Comparison of ENCODE assay signal across 8 cellular contexts in the genomic region with DNA sequence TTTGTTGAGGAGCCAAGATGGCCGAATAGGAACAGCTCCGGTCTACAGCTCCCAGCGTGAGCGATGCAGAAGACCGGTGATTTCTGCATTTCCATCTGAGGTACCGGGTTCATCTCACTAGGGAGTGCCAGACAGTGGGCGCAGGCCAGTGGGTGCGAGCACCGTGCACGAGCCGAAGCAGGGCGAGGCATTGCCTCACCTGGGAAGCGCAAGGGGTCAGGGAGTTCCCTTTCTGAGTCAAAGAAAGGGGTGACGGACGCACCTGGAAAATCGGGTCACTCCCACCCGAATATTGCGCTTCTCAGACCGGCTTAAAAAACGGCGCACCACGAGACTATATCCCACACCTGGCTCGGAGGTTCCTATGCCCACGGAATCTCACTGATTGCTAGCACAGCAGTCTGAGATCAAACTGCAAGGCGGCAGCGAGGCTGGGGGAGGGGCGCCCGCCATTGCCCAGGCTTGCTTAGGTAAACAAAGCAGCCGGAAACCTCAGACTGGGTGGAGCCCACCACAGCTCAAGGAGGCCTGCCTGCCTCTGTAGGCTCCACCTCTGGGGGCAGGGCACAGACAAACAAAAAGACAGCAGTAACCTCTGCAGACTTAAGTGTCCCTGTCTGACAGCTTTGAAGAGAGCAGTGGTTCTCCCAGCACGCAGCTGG.
DNase-seq lines count a peak whose midpoint lies in the region; ATAC-seq and TF ChIP-seq lines count a peak whose summit lies in the region.
"Not testable (repeated sequence)": the region's sequence is repeated elsewhere in the genome, so short reads cannot be mapped to it uniquely, and the experiment has no call there.

No MANE protein-coding gene starts in this region.

- ATAC-seq in effector memory CD8-positive, alpha-beta T cell (replicated peaks) = not testable (repeated sequence)

- not testable (repeated sequence) for H4K5ac ChIP-seq in H9 (ENCODE audit: insufficient read length, low read depth, low read length)

- H3K9ac ChIP-seq in H9 (ENCODE audit: extremely low read depth, insufficient read length, low read length) = not testable (repeated sequence)

- not testable (repeated sequence) for H2AFZ ChIP-seq in H9 (ENCODE audit: low read length)

- peak overlapping the region in 3 of 8 donors; percentile 21 to 66 (median 35) for H3K27ac Mint-ChIP-seq in CD8-positive, alpha-beta memory T cell
- peak overlapping the region in 1 of 3 experiments; percentile 83; a peak in 2 of 7 replicates for H3K27ac Mint-ChIP-seq in H9
- not testable (repeated sequence) for H3K27ac Mint-ChIP-seq in effector memory CD8-positive, alpha-beta T cell

- H3K56ac ChIP-seq in H9 (ENCODE audit: insufficient read length, low read depth, low read length) = not testable (repeated sequence)

- not testable (repeated sequence) for H3K18ac ChIP-seq in H9 (ENCODE audit: insufficient read length, low read depth, low read length)

- H2BK12ac ChIP-seq in H9 (ENCODE audit: insufficient read length, low read depth, low read length) = not testable (repeated sequence)

- not testable (repeated sequence) for H2BK20ac ChIP-seq in H9 (ENCODE audit: low read depth, low read length, poor library complexity, severe bottlenecking)

- H3K4ac ChIP-seq in H9 (ENCODE audit: low read depth, low read length) = not testable (repeated sequence)

- not testable (repeated sequence) for H3K14ac ChIP-seq in H9 (ENCODE audit: insufficient read depth, low read length)

- not testable (repeated sequence) for H3K23me2 ChIP-seq in H9 (ENCODE audit: insufficient read length, low read depth, low read length, poor library complexity, severe bottlenecking)

- H3K9me3 Mint-ChIP-seq in CD8-positive, alpha-beta memory T cell = peaks cover 0 to 31% (median 14%) of the 10 kb centered on the region in 5 donors
- H3K9me3 Mint-ChIP-seq in H9 = peaks cover 19 to 22% of the 10 kb centered on the region in 2 experiments; a peak in 4 of 5 replicates
- not testable (repeated sequence) for H3K9me3 Mint-ChIP-seq in effector memory CD8-positive, alpha-beta T cell

- not testable (repeated sequence) for H2BK5ac ChIP-seq in H9 (ENCODE audit: insufficient read length, low read length)

- TF ChIP-seq CTCF in H9 (conservative IDR thresholded peaks at IDR 0.05) = not testable (repeated sequence)

- H3K36me3 Mint-ChIP-seq in CD8-positive, alpha-beta memory T cell; effector memory CD8-positive, alpha-beta T cell (ENCODE audit: insufficient read depth): not testable (repeated sequence)
- peaks cover 5 to 20% (median 5%) of the 10 kb centered on the region in 3 experiments; a peak in 5 of 7 replicates for H3K36me3 Mint-ChIP-seq in H9 (ENCODE audit: insufficient read depth in 1 of 3, low read depth in 3 of 3)

- POLR2A ChIA-PET in CD8-positive, alpha-beta memory T cell (lab: Charles Lee) = not testable (repeated sequence)

- H3T11ph ChIP-seq in H9 (ENCODE audit: low read length) = not testable (repeated sequence)

- not testable (repeated sequence) for H2AK5ac ChIP-seq in H9 (ENCODE audit: insufficient read length, low read length)

- H2BK15ac ChIP-seq in H9 (ENCODE audit: low read depth, low read length) = not testable (repeated sequence)

- not testable (repeated sequence) for H4K20me1 ChIP-seq in H9 (ENCODE audit: control insufficient read depth, insufficient read depth, insufficient read length)

- not testable (repeated sequence) for H4K91ac ChIP-seq in H9 (ENCODE audit: insufficient read length, low read depth, low read length)

- CTCF ChIA-PET in CD8-positive, alpha-beta memory T cell (lab: Charles Lee) = not testable (repeated sequence)

- H3K27ac ChIP-seq in CD8-positive, alpha-beta memory T cell (ENCODE audit: low read depth, low read length); H9 (ENCODE audit: insufficient read length, low read depth, low read length): not testable (repeated sequence)
- H3K27ac ChIP-seq in temporal lobe (ENCODE audit: low read depth, low read length) = peak overlapping the region; percentile 92

- peak overlapping the region in 4 of 7 donors; percentile 38 to 70 (median 58) for H3K4me3 Mint-ChIP-seq in CD8-positive, alpha-beta memory T cell
- H3K4me3 Mint-ChIP-seq in H9 = peak overlapping the region; percentile 27 to 56; a peak in 2 of 5 replicates
- H3K4me3 Mint-ChIP-seq in effector memory CD8-positive, alpha-beta T cell = peak overlapping the region in 1 of 2 donors; percentile 59

- H2BK120ac ChIP-seq in H9 (ENCODE audit: low read depth, low read length, poor library complexity, severe bottlenecking) = not testable (repeated sequence)

- not testable (repeated sequence) for H3K27me3 ChIP-seq in CD8-positive, alpha-beta memory T cell (ENCODE audit: insufficient read depth, low read length, poor library complexity, severe bottlenecking); H9 (ENCODE audit: insufficient read depth, low read length)

- H3K9me3 ChIP-seq in CD8-positive, alpha-beta memory T cell (ENCODE audit: low read length); H9 (ENCODE audit: control insufficient read depth, low read depth, low read length): not testable (repeated sequence)

- peak in 3 of 5 donors; percentile 14 to 31 (median 20) for DNase-seq in CD8-positive, alpha-beta memory T cell
- peak; percentile 67 for DNase-seq in H9
- DNase-seq in NCI-H1436 treated with DMSO at 0.1 percent for 48 hours (lab: John Stamatoyannopoulos, UW) = peak; percentile 12
- peak; percentile 12 for DNase-seq in NCI-H69 (lab: John Stamatoyannopoulos, UW)
- peak; percentile 50 for DNase-seq in SW480 (ENCODE audit: low spot score)
- DNase-seq in activated effector memory CD4-positive, alpha-beta T cell treated with Interleukin-2 at 50 U/mL for 16 hours = peak; percentile 2
- DNase-seq in effector memory CD8-positive, alpha-beta T cell = peak in 2 of 3 experiments; percentile 2 to 3

- not testable (repeated sequence) for H3K4me1 ChIP-seq in CD8-positive, alpha-beta memory T cell (ENCODE audit: insufficient read depth, low read length); H9 (ENCODE audit: insufficient read depth, low read length)

- not testable (repeated sequence) for H3K4me3 ChIP-seq in CD8-positive, alpha-beta memory T cell (ENCODE audit: low read length)

- not testable (repeated sequence) for H3K79me2 ChIP-seq in H9 (ENCODE audit: insufficient read depth, low read length)

- H3K79me1 ChIP-seq in H9 (ENCODE audit: insufficient read depth, low read depth, low read length, poor library complexity, severe bottlenecking) = not testable (repeated sequence)

- not testable (repeated sequence) for H3K36me3 ChIP-seq in CD8-positive, alpha-beta memory T cell (ENCODE audit: insufficient read depth, low read length)

- not testable (repeated sequence) for H3K27me3 Mint-ChIP-seq in CD8-positive, alpha-beta memory T cell; H9 (ENCODE audit: low read depth); effector memory CD8-positive, alpha-beta T cell

- not testable (repeated sequence) for H3K4me1 Mint-ChIP-seq in CD8-positive, alpha-beta memory T cell; H9; effector memory CD8-positive, alpha-beta T cell (ENCODE audit: low read depth in 2 of 2)

- WGBS in H9 (ENCODE audit: extremely low coverage, insufficient read length, low lambda C conversion rate) = no CpG with 5 or more reads among the region's 30 CpGs

- not testable (repeated sequence) for H3K23ac ChIP-seq in H9 (ENCODE audit: insufficient read length, low read depth, low read length)

- H3K4me2 ChIP-seq in H9 (ENCODE audit: insufficient read depth, insufficient read length, low read length) = not testable (repeated sequence)

- H4K8ac ChIP-seq in H9 (replicated peaks; ENCODE audit: insufficient read length, low read depth, low read length) = not testable (repeated sequence)

Comparison
In these comparisons a context has a peak if more than half of its experiments do, and no peak if none do; other contexts are left out.
1. DNase-seq: peak in every context shown above with its lines; median percentile 67 in H9; 50 in SW480; 20 in CD8-positive, alpha-beta memory T cell; 12 in NCI-H1436 treated with DMSO at 0.1 percent for 48 hours; 12 in NCI-H69; 2 in effector memory CD8-positive, alpha-beta T cell; 2 in activated effector memory CD4-positive, alpha-beta T cell treated with Interleukin-2 at 50 U/mL for 16 hours.